Comparison of ENCODE assay signal across 20 cellular contexts in the genomic region with DNA sequence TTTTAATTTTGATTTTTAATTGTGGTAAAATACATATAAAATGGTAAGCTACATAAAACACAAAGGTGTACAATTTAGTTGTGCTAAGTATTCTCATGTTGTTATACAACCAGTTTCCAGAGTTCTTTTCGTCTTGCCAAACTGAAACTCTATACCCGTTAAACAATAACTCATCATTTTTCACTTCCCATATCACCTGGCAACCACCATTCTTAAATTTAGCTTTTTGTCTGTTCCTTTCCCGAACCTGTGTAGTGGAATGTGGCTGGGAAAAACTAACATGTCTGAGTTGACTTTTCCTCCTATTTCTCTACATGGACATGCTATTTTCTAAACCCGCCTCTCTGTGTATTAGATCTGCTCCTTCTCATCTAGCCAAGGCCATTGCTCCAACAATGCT.
"Had no signal": no experiment of that assay in that cellular context is flagged by ENCODE, and none has a peak within 500 bp of the region (broad histone marks: within the 10 kb centered on the region; RNA-seq: fewer than 3 reads in every experiment).

No MANE protein-coding gene starts in this region.

- H3K4me1 ChIP-seq: lower lobe of right lung had no signal

- H3K4me3 ChIP-seq: ascending aorta, cardiac muscle cell, dorsolateral prefrontal cortex, gastroesophageal sphincter, lower lobe of right lung, right atrium auricular region, skin epidermis had no signal

- H3K9me3 ChIP-seq: ascending aorta, gastroesophageal sphincter, lower lobe of right lung, right atrium auricular region had no signal

- H3K27me3 ChIP-seq: ascending aorta, cardiac muscle cell, dorsolateral prefrontal cortex, gastroesophageal sphincter, right atrium auricular region had no signal

- ATAC-seq: activated naive CD8-positive, alpha-beta T cell treated with anti-CD3 and anti-CD28 coated beads, Interleukin-2, amount 50 U/mL, for 24 hours; gastroesophageal sphincter; left colon; lower lobe of right lung; stimulated activated naive CD8-positive, alpha-beta T cell treated with anti-CD3 and anti-CD28 coated beads, Interleukin-15, Interleukin-2, amounts not matched to agents 100 U/mL and 50 U/mL, for 24 hours had no signal

- H3K27me3 Mint-ChIP-seq: activated B cell treated with CpG ODN at 0.5 μM for 24 hours; activated CD4-positive, alpha-beta T cell treated with anti-CD3 and anti-CD28 coated beads, Interleukin-2, amount 10 ng/mL, durations not matched to agents 7 days and 5 days; activated naive CD8-positive, alpha-beta T cell treated with anti-CD3 and anti-CD28 coated beads, Interleukin-2, amount 50 U/mL, for 24 hours; type B pancreatic cell had no signal

- H3K27ac Mint-ChIP-seq: activated B cell treated with CpG ODN at 0.5 μM for 24 hours; activated CD4-positive, alpha-beta T cell treated with anti-CD3 and anti-CD28 coated beads, Interleukin-2, amount 10 ng/mL, durations not matched to agents 7 days and 5 days; activated naive CD4-positive, alpha-beta T cell treated with anti-CD3 and anti-CD28 coated beads for 36 hours; activated naive CD8-positive, alpha-beta T cell treated with anti-CD3 and anti-CD28 coated beads, Interleukin-2, amount 50 U/mL, for 24 hours; type B pancreatic cell had no signal

- DNase-seq: activated B cell treated with CpG ODN at 0.5 μM for 24 hours; activated CD4-positive, alpha-beta T cell treated with anti-CD3 and anti-CD28 coated beads, Interleukin-2, amount 10 ng/mL, durations not matched to agents 7 days and 5 days; activated CD8-positive, alpha-beta memory T cell treated with anti-CD3 and anti-CD28 coated beads for 24 hours; activated naive CD4-positive, alpha-beta T cell treated with anti-CD3 and anti-CD28 coated beads for 36 hours; activated naive CD8-positive, alpha-beta T cell treated with anti-CD3 and anti-CD28 coated beads, Interleukin-2, amount 50 U/mL, for 24 hours; dorsolateral prefrontal cortex; erythroblast; left colon; lower lobe of right lung; nucleus accumbens; stimulated activated CD4-positive, alpha-beta T cell treated with anti-CD3 and anti-CD28 coated beads, Interleukin-4, amount 100 ng/mL, for 4 hours; stimulated activated naive CD8-positive, alpha-beta T cell treated with anti-CD3 and anti-CD28 coated beads, Interleukin-15, Interleukin-2, amounts not matched to agents 100 U/mL and 50 U/mL, for 24 hours; T-helper 2 cell had no signal

- H3K9me3 Mint-ChIP-seq: activated B cell treated with CpG ODN at 0.5 μM for 24 hours; activated CD4-positive, alpha-beta T cell treated with anti-CD3 and anti-CD28 coated beads, Interleukin-2, amount 10 ng/mL, durations not matched to agents 7 days and 5 days; activated naive CD4-positive, alpha-beta T cell treated with anti-CD3 and anti-CD28 coated beads for 36 hours; activated naive CD8-positive, alpha-beta T cell treated with anti-CD3 and anti-CD28 coated beads, Interleukin-2, amount 50 U/mL, for 24 hours; nephron; type B pancreatic cell had no signal

- H3K27ac ChIP-seq: ascending aorta, dorsolateral prefrontal cortex, gastroesophageal sphincter, lower lobe of right lung, right atrium auricular region, skin epidermis had no signal

- H3K4me3 Mint-ChIP-seq: activated B cell treated with CpG ODN at 0.5 μM for 24 hours; activated CD4-positive, alpha-beta T cell treated with anti-CD3 and anti-CD28 coated beads, Interleukin-2, amount 10 ng/mL, durations not matched to agents 7 days and 5 days; activated naive CD4-positive, alpha-beta T cell treated with anti-CD3 and anti-CD28 coated beads for 36 hours; activated naive CD8-positive, alpha-beta T cell treated with anti-CD3 and anti-CD28 coated beads, Interleukin-2, amount 50 U/mL, for 24 hours; nephron; type B pancreatic cell had no signal
